In genomic region chr6:42260972-42261371, GRCh38 we compare ENCODE assay signal across 8 cellular contexts. TPM values are rescaled to one million over a fixed set of nuclear protein-coding genes. Genes with fewer than 3 reads are reported as not detected.
DNase-seq lines count a peak whose midpoint lies in the region; ATAC-seq and TF ChIP-seq lines count a peak whose summit lies in the region.

No MANE protein-coding gene starts in this region.

- intact Hi-C loops in activated B cell treated with CpG ODN at 0.5 μM for 24 hours (cut with micrococcal nuclease) (loop anchor here (1.0 to 5.0 kb wide), 2 partner anchors 271 to 286 kb away; no protein-coding TSS in a partner anchor), dorsolateral prefrontal cortex (cut with DNase I) (loop anchor here (5.0 kb wide), 1 partner anchor 286 kb away; no protein-coding TSS in a partner anchor)

- TF ChIP-seq CTCF in activated B cell treated with CpG ODN at 0.5 μM for 24 hours (IDR thresholded peaks at IDR 0.05) (no peak), dorsolateral prefrontal cortex (IDR thresholded peaks at IDR 0.05 in 54 of 56, conservative IDR thresholded peaks at IDR 0.05 in 2 of 56; ENCODE audit: low read depth in 1 of 56, partially characterized antibody in 56 of 56) (peak in 53 of 56 donors; percentile 15 to 67 (median 48)), nephron (IDR thresholded peaks at IDR 0.05; ENCODE audit: unreplicated experiment in 3 of 3) (peak; percentile 49 to 67 (median 55))

- no peaks in the 10 kb centered on the region for H3K27me3 ChIP-seq in dorsolateral prefrontal cortex

- H3K36me3 Mint-ChIP-seq in activated B cell treated with CpG ODN at 0.5 μM for 24 hours (ENCODE audit: low read depth) (no peaks in the 10 kb centered on the region), nephron (ENCODE audit: low read depth) (peaks cover 34% of the 10 kb centered on the region)

- CTCF ChIA-PET in activated B cell treated with CpG ODN at 0.5 μM for 24 hours (lab: Charles Lee): interaction anchor here (0.7 to 4.7 kb wide), 5 partner anchors 270 to 639 kb away, joined by 3 to 57 read pairs (median 3); no protein-coding TSS in a partner anchor

- ATAC-seq in activated B cell treated with CpG ODN at 0.5 μM for 24 hours (ENCODE audit: low read depth) (peak; percentile 49), HG02981 (IDR thresholded peaks at IDR 0.05; ENCODE audit: unreplicated experiment) (no peak)

- H3K4me3 Mint-ChIP-seq in activated B cell treated with CpG ODN at 0.5 μM for 24 hours (no peak overlapping the region), nephron (no peak overlapping the region)

- H3K27me3 Mint-ChIP-seq in activated B cell treated with CpG ODN at 0.5 μM for 24 hours (no peaks in the 10 kb centered on the region), nephron (ENCODE audit: low read depth) (peaks cover 11% of the 10 kb centered on the region)

- no peak overlapping the region for H3K27ac Mint-ChIP-seq in activated B cell treated with CpG ODN at 0.5 μM for 24 hours
- H3K27ac Mint-ChIP-seq in nephron: peak overlapping the region; percentile 30 to 65 (median 44)

- H3K4me3 ChIP-seq in dorsolateral prefrontal cortex: peak overlapping the region in 1 of 59 donors; percentile 6

- H3K4me1 Mint-ChIP-seq in activated B cell treated with CpG ODN at 0.5 μM for 24 hours (no peaks in the 10 kb centered on the region), nephron (peaks cover 40% of the 10 kb centered on the region)

- POLR2A ChIA-PET in activated B cell treated with CpG ODN at 0.5 μM for 24 hours (lab: Charles Lee): interaction anchor here (0.7 to 0.9 kb wide), 2 partner anchors 287 to 485 kb away, joined by 3 read pairs; partner anchors contain the start of gene TBCC

- DNase-seq in NCI-H748 (lab: John Stamatoyannopoulos, UW; ENCODE audit: unreplicated experiment): peak; percentile 20
- no peak for DNase-seq in NCI-H748 treated with DMSO at 0.1 percent for 48 hours (lab: John Stamatoyannopoulos, UW)
- DNase-seq in activated B cell treated with CpG ODN at 0.5 μM for 24 hours: no peak
- DNase-seq in dorsolateral prefrontal cortex: no peak
- no peak for DNase-seq in NCI-H1048 (lab: John Stamatoyannopoulos, UW)
- no peak for DNase-seq in A172 (ENCODE audit: low spot score)

- no peak overlapping the region for H3K27ac ChIP-seq in dorsolateral prefrontal cortex

- H3K9me3 Mint-ChIP-seq in activated B cell treated with CpG ODN at 0.5 μM for 24 hours: no peaks in the 10 kb centered on the region
- no peaks in the 10 kb centered on the region for H3K9me3 Mint-ChIP-seq in nephron

RNA-seq across cellular contexts. Expression of gene MRPS10, which starts 43.3 kb away (rescaled TPM):
- total RNA-seq in activated B cell treated with CpG ODN at 0.5 μM for 24 hours (35.7 and 37.0 TPM in 2 replicates), dorsolateral prefrontal cortex (10 to 100 TPM; 18.8 to 41.4 (median 29.6) TPM)
- 93.5 and 95.1 TPM in 2 replicates for total RNA-seq in A172 (2014; rRNA removed; shearing (Covaris generic))
